15 cellular contexts compared by ENCODE assay signal in genomic region chr1:151872776-151873175, GRCh38. TPM values are rescaled to one million over a fixed set of nuclear protein-coding genes. Genes with fewer than 3 reads are reported as not detected.
"Had no signal": no experiment of that assay in that cellular context is flagged by ENCODE, and none has a peak within 500 bp of the region (broad histone marks: within the 10 kb centered on the region; RNA-seq: fewer than 3 reads in every experiment).

No MANE protein-coding gene starts in this region.

RNA-seq across cellular contexts. Expression of gene THEM5, which starts 19.3 kb away (rescaled TPM):
- total RNA-seq: activated naive CD8-positive, alpha-beta T cell treated with anti-CD3 and anti-CD28 coated beads, Interleukin-2, amount 10 ng/mL, durations not matched to agents 7 days and 5 days; activated T-helper 2 cell treated with anti-CD3 and anti-CD28 coated beads, Interferon-gamma antibody, Interleukin-2, Interleukin-4, amounts not matched to agents 10 μg/mL and 5 μg/mL and 100 μg/mL, durations not matched to agents 14 hours and 24 hours and 36 hours; cardiac muscle cell; chondrocyte; fibroblast of lung; kidney epithelial cell; left lobe of liver; lower lobe of right lung; mesenteric fat pad; mucosa of gallbladder; osteocyte; prostate gland; thoracic aorta had no signal
- polyA plus RNA-seq: cardiac muscle cell, fibroblast of lung, heart right ventricle had no signal

RNA-seq across cellular contexts. Expression of gene C2CD4D, which starts 33.2 kb away (rescaled TPM):
- total RNA-seq: cardiac muscle cell, chondrocyte, fibroblast of lung, heart right ventricle, left lobe of liver, mesenteric fat pad, osteocyte, thoracic aorta, vagina had no signal
- polyA plus RNA-seq: fibroblast of lung had no signal

RNA-seq across cellular contexts. Expression of gene RORC, which starts 41.2 kb away (rescaled TPM):
- total RNA-seq: cardiac muscle cell, chondrocyte, osteocyte, thoracic aorta had no signal
- polyA plus RNA-seq: cardiac muscle cell, fibroblast of lung had no signal
